In genomic region chr21:7956074-7956452, GRCh38 we compare ENCODE assay signal across 7 cellular contexts.
DNase-seq lines count a peak whose midpoint lies in the region; ATAC-seq, FAIRE-seq and TF ChIP-seq lines count a peak whose summit lies in the region.
"Not testable (repeated sequence)": the region's sequence is repeated elsewhere in the genome, so short reads cannot be mapped to it uniquely, and the experiment has no call there.

No MANE protein-coding gene starts in this region.

- not testable (repeated sequence) for H3K36me3 Mint-ChIP-seq in natural killer cell treated with Interleukin-12 subunit alpha and Interleukin-12 subunit beta and Interleukin-15 and Interleukin-18, amount 100 ng/mL, for 72 hours

- 40 to 46% methylated on average over 2 of the region's 2 CpGs for WGBS in heart right ventricle, 2 donors
- WGBS in HepG2 (ENCODE audit: low lambda C conversion rate) = 5% methylated on average over 2 of the region's 2 CpGs

- not testable (repeated sequence) for H4K20me1 ChIP-seq in HepG2 (ENCODE audit: insufficient read depth, low read length)

- DNase-seq in heart right ventricle; HepG2 (ENCODE audit: low spot score); natural killer cell treated with Interleukin-12 subunit alpha and Interleukin-12 subunit beta and Interleukin-15 and Interleukin-18, amount 100 ng/mL, for 72 hours (ENCODE audit: low spot score); stimulated activated naive CD8-positive, alpha-beta T cell treated with anti-CD3 and anti-CD28 coated beads, Interleukin-15, Interleukin-2, amounts not matched to agents 100 U/mL and 50 U/mL, for 24 hours: not testable (repeated sequence)

- TF ChIP-seq POLR2A in HepG2 (IDR thresholded peaks at IDR 0.05; ENCODE audit: insufficient read depth in 1 of 2, low read depth in 2 of 2, low read length in 2 of 2) = not testable (repeated sequence)

- not testable (repeated sequence) for H2AFZ ChIP-seq in HepG2 (ENCODE audit: low read length)

- not testable (repeated sequence) for H3K4me1 Mint-ChIP-seq in natural killer cell treated with Interleukin-12 subunit alpha and Interleukin-12 subunit beta and Interleukin-15 and Interleukin-18, amount 100 ng/mL, for 72 hours (ENCODE audit: low read depth in 2 of 2)

- H3K4me3 ChIP-seq in HUES6 (ENCODE audit: low read depth, low read length) = 0 out of 2 replicates have a peak overlapping the region, but pooled peaks have one; percentile 7
- not testable (repeated sequence) for H3K4me3 ChIP-seq in heart right ventricle; HepG2 (replicated peaks in 1 of 3; ENCODE audit: insufficient read depth in 1 of 3, low read depth in 2 of 3, low read length in 3 of 3)
- peak overlapping the region; percentile 0; the same call in 1 of the 2 replicates for H3K4me3 ChIP-seq in iPS-20b (ENCODE audit: low read length)

- H3K9me3 Mint-ChIP-seq in natural killer cell treated with Interleukin-12 subunit alpha and Interleukin-12 subunit beta and Interleukin-15 and Interleukin-18, amount 100 ng/mL, for 72 hours = peaks cover 76% of the 10 kb centered on the region

- not testable (repeated sequence) for H3K27ac ChIP-seq in HUES6 (ENCODE audit: low read depth, low read length); heart right ventricle; iPS-20b (ENCODE audit: low read length); HepG2 (ENCODE audit: extremely low read length, insufficient read depth, low read length)

- H3K36me3 ChIP-seq in HUES6 (ENCODE audit: control insufficient read depth, insufficient read depth, low read length); heart right ventricle; iPS-20b (ENCODE audit: insufficient read depth, low read depth, low read length); HepG2 (replicated peaks in 1 of 2; ENCODE audit: control insufficient read depth in 1 of 2, insufficient read depth in 2 of 2, low read length in 2 of 2): not testable (repeated sequence)

- not testable (repeated sequence) for H3K79me2 ChIP-seq in HepG2 (ENCODE audit: insufficient read depth, low read length)

- not testable (repeated sequence) for FAIRE-seq in HepG2 (lab: Jason Lieb, UNC)

- POLR2A ChIA-PET in HepG2 (lab: Yijun Ruan, JAX) = not testable (repeated sequence)

- H3K4me1 ChIP-seq in HUES6 (ENCODE audit: control insufficient read depth, insufficient read depth, low read length); heart right ventricle; iPS-20b (ENCODE audit: insufficient read depth, low read length); HepG2 (ENCODE audit: insufficient read depth, low read length): not testable (repeated sequence)

- H3K27me3 Mint-ChIP-seq in natural killer cell treated with Interleukin-12 subunit alpha and Interleukin-12 subunit beta and Interleukin-15 and Interleukin-18, amount 100 ng/mL, for 72 hours = not testable (repeated sequence)

- not testable (repeated sequence) for TF ChIP-seq CTCF in heart right ventricle (IDR thresholded peaks at IDR 0.05); HepG2 (CRISPR knock-in tag; IDR thresholded peaks at IDR 0.05)

- ATAC-seq in esophagus mucosa (peak; percentile 30), heart right ventricle (peak in 5 of 8 donors; percentile 15 to 67 (median 18)), HepG2 (peak; percentile 28; the same call in 1 of the 3 replicates)
- peak; percentile 37 to 52 for ATAC-seq in natural killer cell treated with Interleukin-12 subunit alpha and Interleukin-12 subunit beta and Interleukin-15 and Interleukin-18, amount 100 ng/mL, for 72 hours
- peak; percentile 14 for ATAC-seq in stimulated activated naive CD8-positive, alpha-beta T cell treated with anti-CD3 and anti-CD28 coated beads, Interleukin-15, Interleukin-2, amounts not matched to agents 100 U/mL and 50 U/mL, for 24 hours

- CTCF ChIA-PET in HepG2 (lab: Yijun Ruan, JAX; ENCODE audit: low intra/inter-chr PET ratio, low total read pairs) = not testable (repeated sequence)

- not testable (repeated sequence) for H3K4me2 ChIP-seq in HepG2 (ENCODE audit: low read depth, low read length)

- TF ChIP-seq RAD21 in HepG2 (CRISPR knock-in tag; IDR thresholded peaks at IDR 0.05) = not testable (repeated sequence)

- not testable (repeated sequence) for H3K9ac ChIP-seq in HUES6 (ENCODE audit: low read length); iPS-20b (ENCODE audit: low read depth, low read length); HepG2 (ENCODE audit: insufficient read depth, low read depth, low read length)

- not testable (repeated sequence) for TF ChIP-seq EP300 in HepG2 (IDR thresholded peaks at IDR 0.05; ENCODE audit: low read depth in 2 of 2, low read length in 2 of 2); HepG2 (CRISPR knock-in tag; IDR thresholded peaks at IDR 0.05; ENCODE audit: borderline replicate concordance)

- H3K4me3 Mint-ChIP-seq in natural killer cell treated with Interleukin-12 subunit alpha and Interleukin-12 subunit beta and Interleukin-15 and Interleukin-18, amount 100 ng/mL, for 72 hours = not testable (repeated sequence)

- H3K27me3 ChIP-seq in HUES6 (ENCODE audit: control insufficient read depth, insufficient read depth, low read length); heart right ventricle; iPS-20b (ENCODE audit: insufficient read depth, low read length); HepG2 (ENCODE audit: control insufficient read depth in 1 of 2, insufficient read depth in 2 of 2, low read length in 2 of 2): not testable (repeated sequence)

- in situ Hi-C loops in HepG2 (cut with HindIII; ENCODE audit: extremely low pct_ligation_motif_present, low pct_unique_long_range_greater_than_20kb) = not testable (repeated sequence)

- H3K9me3 ChIP-seq in HUES6 (ENCODE audit: control insufficient read depth, insufficient read depth, low read depth, low read length) = peaks cover 18% of the 10 kb centered on the region
- H3K9me3 ChIP-seq in heart right ventricle = peaks cover 0 to 82% (median 23%) of the 10 kb centered on the region in 11 donors
- peaks cover 22% of the 10 kb centered on the region for H3K9me3 ChIP-seq in iPS-20b (ENCODE audit: insufficient read depth, low read depth, low read length)
- H3K9me3 ChIP-seq in HepG2 (ENCODE audit: low read length) = peaks cover 22% of the 10 kb centered on the region

- intact Hi-C loops in heart right ventricle (cut with DNase I); HepG2 (cut with micrococcal nuclease; ENCODE audit: unreplicated experiment): not testable (repeated sequence)

- not testable (repeated sequence) for H3K27ac Mint-ChIP-seq in natural killer cell treated with Interleukin-12 subunit alpha and Interleukin-12 subunit beta and Interleukin-15 and Interleukin-18, amount 100 ng/mL, for 72 hours

- not testable (repeated sequence) for BruUV-seq in HepG2 (replicated peaks; lab: Mats Ljungman, UMichigan)

TF ChIP-seq in HepG2, 621 proteins besides CTCF, POLR2A, EP300 and RAD21:
- TF ChIP-seq TRIM22 (IDR thresholded peaks at IDR 0.05) = peak; percentile 28; the same call in 1 of the 2 replicates
